In the genomic region with DNA sequence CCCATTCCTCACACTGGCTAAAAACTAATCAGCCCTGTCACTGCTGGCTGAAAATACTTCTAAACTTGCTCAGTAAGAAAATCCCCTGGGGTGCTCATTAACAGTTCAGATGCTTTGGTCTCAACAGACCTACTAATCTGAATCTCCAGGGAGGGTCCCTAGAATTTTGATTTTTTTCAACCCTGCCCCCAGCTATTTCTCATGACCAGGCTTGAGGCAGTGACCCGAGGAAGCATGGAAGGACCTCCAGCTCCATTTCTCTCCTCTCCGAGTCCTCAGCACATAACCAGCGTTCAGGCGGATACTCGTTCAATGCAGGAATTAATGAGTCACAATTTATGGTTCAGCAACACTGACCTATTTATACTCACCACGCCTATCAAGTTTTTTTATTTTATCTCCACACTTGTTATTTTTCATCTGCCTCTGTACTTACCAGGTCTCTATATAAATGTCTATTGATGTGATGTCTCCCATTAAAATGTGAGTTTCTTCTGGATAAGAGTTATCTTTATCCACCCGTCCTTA, we compare ENCODE assay signal across 22 cellular contexts.
DNase-seq lines count a peak whose midpoint lies in the region; TF ChIP-seq lines count a peak whose summit lies in the region.
"Had no signal": no experiment of that assay in that cellular context is flagged by ENCODE, and none has a peak within 500 bp of the region (broad histone marks: within the 10 kb centered on the region; RNA-seq: fewer than 3 reads in every experiment).

No MANE protein-coding gene starts in this region.

- no peak overlapping the region for H3K27ac Mint-ChIP-seq in endodermal cell

- no peaks in the 10 kb centered on the region for H3K79me2 ChIP-seq in KMS-11 (ENCODE audit: insufficient read depth, low read depth)

- H4K20me1 ChIP-seq in BLaER1 (no peaks in the 10 kb centered on the region), KMS-11 (ENCODE audit: insufficient read depth) (no peaks in the 10 kb centered on the region)

- no peak overlapping the region for H2AFZ ChIP-seq in KMS-11 (ENCODE audit: low read depth)

- H3K4me2 ChIP-seq in BLaER1 (peak overlapping the region; percentile 81), KMS-11 (peak overlapping the region; percentile 50; the same call in 1 of the 2 replicates)

- H3K36me3 ChIP-seq in BLaER1 = no peaks in the 10 kb centered on the region
- no peaks in the 10 kb centered on the region for H3K36me3 ChIP-seq in KMS-11 (ENCODE audit: insufficient read depth)
- H3K36me3 ChIP-seq in endodermal cell (ENCODE audit: control insufficient read depth, insufficient read depth, low read length) = no peaks in the 10 kb centered on the region
- no peaks in the 10 kb centered on the region for H3K36me3 ChIP-seq in BE2C
- H3K36me3 ChIP-seq: MG63, Peyer's patch, SJCRH30 had no signal

- no peak overlapping the region for H3K4me3 Mint-ChIP-seq in endodermal cell
- H3K4me3 Mint-ChIP-seq: IgD-negative memory B cell had no signal

- H3K4me3 ChIP-seq in BLaER1 = peak overlapping the region; percentile 22; the same call in 1 of the 2 replicates
- H3K4me3 ChIP-seq in KMS-11 (IDR thresholded peaks at IDR 0.05; ENCODE audit: insufficient read depth, low read depth, low read length) = no peak overlapping the region
- H3K4me3 ChIP-seq in endodermal cell (ENCODE audit: low read length) = no peak overlapping the region
- no peak overlapping the region for H3K4me3 ChIP-seq in BE2C (ENCODE audit: low read depth, low read length)
- H3K4me3 ChIP-seq: MG63, Peyer's patch, SJCRH30 had no signal

- H3K27ac ChIP-seq in BLaER1 = peak overlapping the region; percentile 53
- H3K27ac ChIP-seq in KMS-11 = no peak overlapping the region; the same call in 1 of the 2 replicates
- H3K27ac ChIP-seq in endodermal cell (ENCODE audit: low read depth, low read length) = no peak overlapping the region
- H3K27ac ChIP-seq: Peyer's patch, SJCRH30 had no signal

- H3K27me3 Mint-ChIP-seq in endodermal cell (ENCODE audit: insufficient read depth) = peaks cover 26% of the 10 kb centered on the region
- H3K27me3 Mint-ChIP-seq: IgD-negative memory B cell had no signal

- peaks cover 27% of the 10 kb centered on the region for H3K4me1 ChIP-seq in BLaER1
- H3K4me1 ChIP-seq in KMS-11 (ENCODE audit: low read depth, poor library complexity, severe bottlenecking) = peaks cover 23% of the 10 kb centered on the region
- no peaks in the 10 kb centered on the region for H3K4me1 ChIP-seq in endodermal cell (ENCODE audit: control insufficient read depth, insufficient read depth, low read length)
- no peaks in the 10 kb centered on the region for H3K4me1 ChIP-seq in BE2C
- H3K4me1 ChIP-seq: Peyer's patch, SJCRH30 had no signal

- DNase-seq in endodermal cell (peak; percentile 22), renal cortical epithelial cell (ENCODE audit: low read depth) (peak; percentile 32), BE2C (no peak), NCI-H526 treated with DMSO at 0.1 percent for 48 hours (lab: John Stamatoyannopoulos, UW) (no peak), NCI-H2081 treated with DMSO at 0.1 percent for 48 hours (lab: John Stamatoyannopoulos, UW) (no peak), HPDE6-E6E7 (ENCODE audit: extremely low spot score) (no peak)
- DNase-seq: 8988T, AML-193, GOT3, Karpas-422, MG63, NCI-H1048, NCI-H1417 treated with DMSO at 0.1 percent for 48 hours, NCI-H2029, NCI-H226, NCI-H510A treated with DMSO at 0.1 percent for 48 hours, NCI-H774, Peyer's patch, SJCRH30 had no signal

- no peaks in the 10 kb centered on the region for H3K4me1 Mint-ChIP-seq in endodermal cell
- H3K4me1 Mint-ChIP-seq: IgD-negative memory B cell had no signal

- peak overlapping the region; percentile 37; the same call in 1 of the 2 replicates for H3K9ac ChIP-seq in BLaER1
- H3K9ac ChIP-seq in KMS-11 = no peak overlapping the region
- no peak overlapping the region for H3K9ac ChIP-seq in endodermal cell (ENCODE audit: extremely low read depth, low read length, poor library complexity, severe bottlenecking)

- H3K36me3 Mint-ChIP-seq in endodermal cell (ENCODE audit: low read depth) = no peaks in the 10 kb centered on the region
- H3K36me3 Mint-ChIP-seq: IgD-negative memory B cell had no signal

- no peaks in the 10 kb centered on the region for H3K9me3 Mint-ChIP-seq in endodermal cell

- no peaks in the 10 kb centered on the region for H3K27me3 ChIP-seq in BLaER1
- no peaks in the 10 kb centered on the region for H3K27me3 ChIP-seq in KMS-11 (ENCODE audit: insufficient read depth, low read depth)
- no peaks in the 10 kb centered on the region for H3K27me3 ChIP-seq in endodermal cell (ENCODE audit: control insufficient read depth, insufficient read depth, low read length, poor library complexity, severe bottlenecking)
- no peaks in the 10 kb centered on the region for H3K27me3 ChIP-seq in BE2C
- H3K27me3 ChIP-seq: MG63, Peyer's patch had no signal

- H3K9me3 ChIP-seq in BLaER1 (no peaks in the 10 kb centered on the region), endodermal cell (ENCODE audit: control insufficient read depth, low read length) (no peaks in the 10 kb centered on the region), BE2C (no peaks in the 10 kb centered on the region)
- H3K9me3 ChIP-seq: MG63, Peyer's patch, SJCRH30 had no signal

- TF ChIP-seq CTCF in KMS-11 (conservative IDR thresholded peaks at IDR 0.05; ENCODE audit: low read depth, low read length) (no peak), endodermal cell (conservative IDR thresholded peaks at IDR 0.05) (no peak), BE2C (IDR thresholded peaks at IDR 0.05; ENCODE audit: low read depth, low read length) (no peak)

- 81 to 88% methylated on average over 5 to 7 of the region's 7 CpGs for WGBS in endodermal cell (ENCODE audit: insufficient coverage in 1 of 2, insufficient read length in 1 of 2), 2 experiments

Comparison
In these comparisons a context has a peak if more than half of its experiments do, and no peak if none do; other contexts are left out.
1. DNase-seq: peak in endodermal cell (single experiment) and renal cortical epithelial cell (single experiment); none in BE2C (single experiment), NCI-H526 treated with DMSO at 0.1 percent for 48 hours (single experiment), NCI-H2081 treated with DMSO at 0.1 percent for 48 hours (single experiment) and HPDE6-E6E7 (single experiment).